ENCODE assay signal across 23 cellular contexts in genomic region chr6:30113843-30114242, GRCh38. TPM values are rescaled to one million over a fixed set of nuclear protein-coding genes. Genes with fewer than 3 reads are reported as not detected.
"Had no signal": no experiment of that assay in that cellular context is flagged by ENCODE, and none has a peak within 500 bp of the region (broad histone marks: within the 10 kb centered on the region; RNA-seq: fewer than 3 reads in every experiment).

No MANE protein-coding gene starts in this region.

- H3K4me1 ChIP-seq: foreskin keratinocyte, right atrium auricular region had no signal

- H3K9me3 ChIP-seq: right atrium auricular region had no signal

- FAIRE-seq: islet of Langerhans had no signal

- H3K27ac ChIP-seq: dorsolateral prefrontal cortex, foreskin keratinocyte, right atrium auricular region had no signal

- H3K4me3 ChIP-seq: dorsolateral prefrontal cortex, lung, right atrium auricular region had no signal

- ATAC-seq: foreskin keratinocyte had no signal

- DNase-seq: activated B cell treated with CpG ODN at 0.5 μM for 24 hours; activated CD4-positive, alpha-beta memory T cell treated with anti-CD3 and anti-CD28 coated beads, Interleukin-2, amount 10 ng/mL, durations not matched to agents 7 days and 5 days; activated CD4-positive, alpha-beta T cell treated with anti-CD3 and anti-CD28 coated beads for 4 hours; activated naive CD4-positive, alpha-beta T cell treated with Interleukin-2 at 50 U/mL for 16 hours; activated T-cell treated with anti-CD3 and anti-CD28 coated beads, Interleukin-2, amount 50 U/mL, for 1 hour; anterior cingulate cortex; caudate nucleus; dorsolateral prefrontal cortex; endodermal cell; foreskin keratinocyte; hippocampal formation; occipital lobe; posterior cingulate gyrus; SW 1271; trophoblast cell had no signal

- H3K36me3 ChIP-seq: right atrium auricular region had no signal

RNA-seq across cellular contexts. Expression of gene TRIM31, which starts 1.0 kb away (rescaled TPM):
- total RNA-seq: activated B cell treated with CpG ODN at 0.5 μM for 24 hours; activated CD4-positive, alpha-beta memory T cell treated with anti-CD3 and anti-CD28 coated beads, Interleukin-2, amount 10 ng/mL, durations not matched to agents 7 days and 5 days; activated T-helper 2 cell treated with anti-CD3 and anti-CD28 coated beads, Interferon-gamma antibody, Interleukin-2, Interleukin-4, amounts not matched to agents 10 μg/mL and 5 μg/mL and 100 μg/mL, durations not matched to agents 14 hours and 24 hours and 36 hours; dorsolateral prefrontal cortex; endodermal cell; epithelial cell of proximal tubule; fibroblast of lung; occipital lobe; right atrium auricular region; skeletal muscle tissue had no signal
- polyA plus RNA-seq: fibroblast of lung, neural cell had no signal

RNA-seq across cellular contexts. Expression of gene TRIM40, which starts 22.1 kb away (rescaled TPM):
- total RNA-seq: activated B cell treated with CpG ODN at 0.5 μM for 24 hours; activated CD4-positive, alpha-beta memory T cell treated with anti-CD3 and anti-CD28 coated beads, Interleukin-2, amount 10 ng/mL, durations not matched to agents 7 days and 5 days; activated T-helper 2 cell treated with anti-CD3 and anti-CD28 coated beads, Interferon-gamma antibody, Interleukin-2, Interleukin-4, amounts not matched to agents 10 μg/mL and 5 μg/mL and 100 μg/mL, durations not matched to agents 14 hours and 24 hours and 36 hours; dorsolateral prefrontal cortex; endodermal cell; epithelial cell of proximal tubule; fibroblast of lung; foreskin keratinocyte; occipital lobe; right atrium auricular region; skeletal muscle tissue had no signal
- polyA plus RNA-seq: fibroblast of lung, foreskin keratinocyte, neural cell had no signal

RNA-seq across cellular contexts. Expression of gene RNF39, which starts 38.3 kb away (rescaled TPM):
- total RNA-seq: activated B cell treated with CpG ODN at 0.5 μM for 24 hours; activated CD4-positive, alpha-beta memory T cell treated with anti-CD3 and anti-CD28 coated beads, Interleukin-2, amount 10 ng/mL, durations not matched to agents 7 days and 5 days; activated T-helper 2 cell treated with anti-CD3 and anti-CD28 coated beads, Interferon-gamma antibody, Interleukin-2, Interleukin-4, amounts not matched to agents 10 μg/mL and 5 μg/mL and 100 μg/mL, durations not matched to agents 14 hours and 24 hours and 36 hours; epithelial cell of proximal tubule; fibroblast of lung; occipital lobe; skeletal muscle tissue had no signal
- polyA plus RNA-seq: fibroblast of lung, neural cell had no signal

RNA-seq across cellular contexts. Expression of gene TRIM10, which starts 47.2 kb away (rescaled TPM):
- total RNA-seq: activated B cell treated with CpG ODN at 0.5 μM for 24 hours; activated T-helper 2 cell treated with anti-CD3 and anti-CD28 coated beads, Interferon-gamma antibody, Interleukin-2, Interleukin-4, amounts not matched to agents 10 μg/mL and 5 μg/mL and 100 μg/mL, durations not matched to agents 14 hours and 24 hours and 36 hours; endodermal cell; epithelial cell of proximal tubule; fibroblast of lung; foreskin keratinocyte; right atrium auricular region had no signal
- polyA plus RNA-seq: fibroblast of lung, foreskin keratinocyte, neural cell had no signal
